In genomic region chr10:102231357-102232318, GRCh38 we compare ENCODE assay signal across 1 cellular context.
TF ChIP-seq lines count a peak whose summit lies in the region.

No MANE protein-coding gene starts in this region.

TF ChIP-seq in endothelial cell of umbilical vein, 7 proteins besides CTCF, POLR2A, EP300 and RAD21:
- TF ChIP-seq FOS (IDR thresholded peaks at IDR 0.05; ENCODE audit: borderline replicate concordance, insufficient read depth, low read length) (no peak), EZH2 (IDR thresholded peaks at IDR 0.05; ENCODE audit: borderline replicate concordance, low read depth, low read length, severe bottlenecking) (peak; percentile 68)
